10 cellular contexts compared by ENCODE assay signal in the genomic region with DNA sequence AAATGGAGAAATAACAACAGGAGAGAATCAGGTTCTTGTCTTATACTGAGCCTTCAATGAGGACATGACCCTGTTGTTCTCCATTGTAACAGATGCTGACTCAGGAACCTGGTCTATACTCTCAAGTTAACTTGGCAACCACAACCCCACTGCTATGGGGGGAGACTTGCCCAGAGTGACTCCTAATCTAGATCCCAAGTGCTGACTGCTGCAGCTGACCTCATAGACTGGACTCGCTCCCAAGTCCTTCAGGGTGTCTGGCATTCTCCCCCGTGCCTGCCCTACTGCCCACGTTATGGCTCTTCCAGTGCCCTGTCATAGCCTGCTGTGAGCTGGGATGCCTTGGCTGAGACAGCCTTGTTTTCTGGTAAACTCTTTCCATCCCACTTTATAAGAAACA. TPM values are rescaled to one million over a fixed set of nuclear protein-coding genes. Genes with fewer than 3 reads are reported as not detected.
DNase-seq lines count a peak whose midpoint lies in the region; ATAC-seq and TF ChIP-seq lines count a peak whose summit lies in the region.
"Had no signal": no experiment of that assay in that cellular context is flagged by ENCODE, and none has a peak within 500 bp of the region (broad histone marks: within the 10 kb centered on the region; RNA-seq: fewer than 3 reads in every experiment).

No MANE protein-coding gene starts in this region.

- DNase-seq in AG10803 (ENCODE audit: low read depth) (peak; percentile 94), amniotic epithelial cell (ENCODE audit: low read depth) (peak; percentile 93), Right ventricle myocardium superior (peak; percentile 82), skeletal muscle cell (ENCODE audit: low read depth) (peak; percentile 87), islet precursor cell (no peak), HPDE6-E6E7 (ENCODE audit: extremely low spot score) (no peak), NCI-H345 (lab: John Stamatoyannopoulos, UW) (no peak), COR-L47 (lab: John Stamatoyannopoulos, UW) (no peak)
- DNase-seq: central memory CD4-positive, alpha-beta T cell; NCI-H2081 treated with DMSO at 0.1 percent for 48 hours had no signal

- TF ChIP-seq CTCF in AG10803 (conservative IDR thresholded peaks at IDR 0.05; ENCODE audit: low read length), result no peak

- H3K4me3 ChIP-seq in AG10803 (ENCODE audit: low read length) (no peak overlapping the region), skeletal muscle cell (ENCODE audit: low read depth, low read length) (no peak overlapping the region)

- intact Hi-C loops in Right ventricle myocardium superior (cut with DNase I), result no loop called here

- ATAC-seq in Right ventricle myocardium superior (ENCODE audit: poor library complexity), result peak; percentile 95

RNA-seq across cellular contexts. Expression of gene NID2, which starts 37.1 kb away (rescaled TPM):
- 39.5 TPM for total RNA-seq in Right ventricle myocardium superior

RNA-seq across cellular contexts. Expression of gene RTRAF, which starts 42.4 kb away (rescaled TPM):
- 218 TPM for total RNA-seq in Right ventricle myocardium superior

Comparison
In these comparisons a context has a peak if more than half of its experiments do, and no peak if none do; other contexts are left out.
1. DNase-seq: peak in AG10803 (single experiment), amniotic epithelial cell (single experiment), Right ventricle myocardium superior (single experiment) and skeletal muscle cell (single experiment); none in islet precursor cell (single experiment), HPDE6-E6E7 (single experiment), NCI-H345 (single experiment) and COR-L47 (single experiment).